ENCODE assay signal across 32 cellular contexts in the genomic region with DNA sequence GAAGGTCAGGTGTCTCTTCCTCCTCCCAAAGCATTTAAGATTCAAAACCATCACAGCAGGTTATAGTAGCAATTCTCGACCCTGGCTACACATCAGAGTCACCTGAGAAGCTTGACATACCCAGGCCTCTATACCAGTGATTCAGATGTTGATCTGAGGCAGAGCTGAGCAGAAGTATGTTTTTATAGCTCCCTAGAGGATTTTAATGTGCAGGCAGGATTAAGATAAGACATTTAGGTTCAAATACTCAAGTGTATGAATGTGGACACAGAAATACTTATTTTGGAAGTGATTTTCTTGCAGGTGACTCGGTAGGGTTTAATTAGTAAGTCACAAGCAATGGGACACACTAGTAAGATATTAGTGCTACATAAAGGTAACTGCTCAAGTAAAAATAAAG.
"Had no signal": no experiment of that assay in that cellular context is flagged by ENCODE, and none has a peak within 500 bp of the region (broad histone marks: within the 10 kb centered on the region; RNA-seq: fewer than 3 reads in every experiment).

No MANE protein-coding gene starts in this region.

- H3K9me3 ChIP-seq: MG63, SJCRH30 had no signal

- H3K4me1 Mint-ChIP-seq: activated T-helper 17 cell treated with anti-CD3 and anti-CD28 coated beads, Interleukin-2, amount 50 U/mL, for 72 hours had no signal

- H3K27me3 ChIP-seq: cardiac muscle cell, MG63, SJCRH30 had no signal

- H3K4me3 ChIP-seq: cardiac muscle cell, MG63, SJCRH30, SK-N-MC had no signal

- DNase-seq: activated CD4-positive, alpha-beta T cell treated with anti-CD3 and anti-CD28 coated beads, Interleukin-2, amount 10 ng/mL, durations not matched to agents 24 days and 14 days; activated CD4-positive, alpha-beta T cell treated with anti-CD3 and anti-CD28 coated beads, Interleukin-2, amount 50 U/mL, for 4 hours; activated CD8-positive, alpha-beta T cell treated with anti-CD3 and anti-CD28 coated beads for 36 hours; activated effector memory CD4-positive, alpha-beta T cell treated with anti-CD3 and anti-CD28 coated beads, Interleukin-2, amount 50 U/mL, for 16 hours; activated naive CD4-positive, alpha-beta T cell; activated naive CD4-positive, alpha-beta T cell treated with anti-CD3 and anti-CD28 coated beads, Interleukin-2, amount 50 U/mL, for 16 hours; activated naive CD8-positive, alpha-beta T cell treated with anti-CD3 and anti-CD28 coated beads for 36 hours; activated T-cell treated with anti-CD3 and anti-CD28 coated beads, Interleukin-2, amount 50 U/mL, for 1 hour; activated T-cell treated with anti-CD3 and anti-CD28 coated beads, Interleukin-2, amount 50 U/mL, for 72 hours; amniotic stem cell; aorta; Kasumi-1; KBM-7; MG63; MV-4-11; NCI-H1092 treated with DMSO at 0.1 percent for 48 hours; NCI-H146; NCI-H187; NCI-H2029 treated with DMSO at 0.1 percent for 48 hours; NCI-H2107; NCI-H446; NCI-H510A treated with DMSO at 0.1 percent for 48 hours; NCI-H748 treated with DMSO at 0.1 percent for 48 hours; SHP77; SJCRH30 had no signal

- H3K27ac ChIP-seq: cardiac muscle cell, SJCRH30, SK-N-MC had no signal

- H3K27ac Mint-ChIP-seq: activated CD4-positive, alpha-beta T cell treated with anti-CD3 and anti-CD28 coated beads, Interleukin-2, amount 10 ng/mL, durations not matched to agents 24 days and 14 days; activated CD8-positive, alpha-beta T cell treated with anti-CD3 and anti-CD28 coated beads for 36 hours; activated naive CD8-positive, alpha-beta T cell treated with anti-CD3 and anti-CD28 coated beads for 36 hours; activated T-helper 17 cell treated with anti-CD3 and anti-CD28 coated beads, Interleukin-2, amount 50 U/mL, for 72 hours; T-helper 1 cell treated with Interleukin-12 subunit alpha and Interleukin-12 subunit beta and Interleukin-4 antibody, amounts not matched to agents 30 μg/mL and 1 μg/mL, for 36 hours; T-helper 2 cell treated with Interferon-gamma antibody and Interleukin-4, amounts not matched to agents 5 μg/mL and 100 μg/mL, for 36 hours had no signal

- ATAC-seq: activated CD8-positive, alpha-beta T cell treated with anti-CD3 and anti-CD28 coated beads for 36 hours; activated T-cell treated with anti-CD3 and anti-CD28 coated beads, Interleukin-2, amount 50 U/mL, for 72 hours; activated T-helper 17 cell treated with anti-CD3 and anti-CD28 coated beads, Interleukin-2, amount 50 U/mL, for 72 hours; Panc1 had no signal

- H3K9me3 Mint-ChIP-seq: activated CD4-positive, alpha-beta T cell treated with anti-CD3 and anti-CD28 coated beads, Interleukin-2, amount 10 ng/mL, durations not matched to agents 24 days and 14 days; activated CD8-positive, alpha-beta T cell treated with anti-CD3 and anti-CD28 coated beads for 36 hours; activated naive CD8-positive, alpha-beta T cell treated with anti-CD3 and anti-CD28 coated beads for 36 hours; activated T-cell treated with anti-CD3 and anti-CD28 coated beads, Interleukin-2, amount 50 U/mL, for 72 hours; activated T-helper 17 cell treated with anti-CD3 and anti-CD28 coated beads, Interleukin-2, amount 50 U/mL, for 72 hours; central memory CD8-positive, alpha-beta T cell; T-helper 1 cell treated with Interleukin-12 subunit alpha and Interleukin-12 subunit beta and Interleukin-4 antibody, amounts not matched to agents 30 μg/mL and 1 μg/mL, for 36 hours had no signal

- H3K4me3 Mint-ChIP-seq: activated CD4-positive, alpha-beta T cell treated with anti-CD3 and anti-CD28 coated beads, Interleukin-2, amount 10 ng/mL, durations not matched to agents 24 days and 14 days; activated CD8-positive, alpha-beta T cell treated with anti-CD3 and anti-CD28 coated beads for 36 hours; activated naive CD8-positive, alpha-beta T cell treated with anti-CD3 and anti-CD28 coated beads for 36 hours; activated T-cell treated with anti-CD3 and anti-CD28 coated beads, Interleukin-2, amount 50 U/mL, for 72 hours; activated T-helper 17 cell treated with anti-CD3 and anti-CD28 coated beads, Interleukin-2, amount 50 U/mL, for 72 hours; central memory CD8-positive, alpha-beta T cell; T-helper 1 cell treated with Interleukin-12 subunit alpha and Interleukin-12 subunit beta and Interleukin-4 antibody, amounts not matched to agents 30 μg/mL and 1 μg/mL, for 36 hours; T-helper 2 cell treated with Interferon-gamma antibody and Interleukin-4, amounts not matched to agents 5 μg/mL and 100 μg/mL, for 36 hours had no signal

- H3K27me3 Mint-ChIP-seq: activated CD4-positive, alpha-beta T cell treated with anti-CD3 and anti-CD28 coated beads, Interleukin-2, amount 10 ng/mL, durations not matched to agents 24 days and 14 days; activated CD8-positive, alpha-beta T cell treated with anti-CD3 and anti-CD28 coated beads for 36 hours; activated naive CD8-positive, alpha-beta T cell treated with anti-CD3 and anti-CD28 coated beads for 36 hours; activated T-helper 17 cell treated with anti-CD3 and anti-CD28 coated beads, Interleukin-2, amount 50 U/mL, for 72 hours; central memory CD8-positive, alpha-beta T cell had no signal
